1 cellular context compared by ENCODE assay signal in genomic region chr1:173861731-173862145, GRCh38.
TF ChIP-seq lines count a peak whose summit lies in the region.

No MANE protein-coding gene starts in this region.

TF ChIP-seq in HCT116, 20 proteins besides CTCF, POLR2A, EP300 and RAD21 (continued from another document):
- TF ChIP-seq ZBTB33 (IDR thresholded peaks at IDR 0.05; ENCODE audit: extremely low read depth, insufficient replicate concordance, low read length) = no peak
- no peak for TF ChIP-seq JUND (IDR thresholded peaks at IDR 0.05)
- TF ChIP-seq ZNF274 (IDR thresholded peaks at IDR 0.05; ENCODE audit: low read depth, low read length) = no peak
- no peak for TF ChIP-seq YY1 (IDR thresholded peaks at IDR 0.05; ENCODE audit: extremely low read depth, insufficient replicate concordance, low read depth, low read length)
- TF ChIP-seq ZFX (IDR thresholded peaks at IDR 0.05) = no peak
- no peak for TF ChIP-seq ELF1 (IDR thresholded peaks at IDR 0.05; ENCODE audit: borderline replicate concordance, low read depth)
